ENCODE assay signal across 14 cellular contexts in genomic region chr6:47073125-47074110, GRCh38. TPM values are rescaled to one million over a fixed set of nuclear protein-coding genes. Genes with fewer than 3 reads are reported as not detected.
DNase-seq lines count a peak whose midpoint lies in the region; ATAC-seq and TF ChIP-seq lines count a peak whose summit lies in the region.
"Had no signal": no experiment of that assay in that cellular context is flagged by ENCODE, and none has a peak within 500 bp of the region (broad histone marks: within the 10 kb centered on the region; RNA-seq: fewer than 3 reads in every experiment).

No MANE protein-coding gene starts in this region.

- no peaks in the 10 kb centered on the region for H3K9me3 ChIP-seq in uterus
- H3K9me3 ChIP-seq: heart left ventricle had no signal

- DNase-seq in GM12865 (ENCODE audit: low read depth) (no peak), cardiac fibroblast (ENCODE audit: low read depth in 2 of 2) (no peak), mesothelial cell of epicardium (ENCODE audit: low spot score in 2 of 2, unreplicated experiment in 2 of 2) (no peak), uterus (no peak), dedifferentiated amniotic fluid mesenchymal stem cell (ENCODE audit: extremely low spot score) (no peak)
- no peak for DNase-seq in activated CD4-positive, alpha-beta T cell treated with anti-CD3 and anti-CD28 coated beads for 48 hours
- DNase-seq: DMS79 treated with DMSO at 0.1 percent for 48 hours; heart left ventricle; NCI-H1694 treated with DMSO at 0.1 percent for 48 hours; stimulated activated CD8-positive, alpha-beta memory T cell treated with anti-CD3 and anti-CD28 coated beads, Interleukin-4, amount 100 ng/mL, for 48 hours had no signal

- H3K9me3 Mint-ChIP-seq in mesothelial cell of epicardium = peaks cover 6% of the 10 kb centered on the region
- H3K9me3 Mint-ChIP-seq: activated T-helper 2 cell treated with anti-CD3 and anti-CD28 coated beads, Interferon-gamma antibody, Interleukin-2, Interleukin-4, amounts not matched to agents 10 μg/mL and 5 μg/mL and 100 μg/mL, durations not matched to agents 14 hours and 24 hours and 36 hours had no signal

- H3K36me3 Mint-ChIP-seq in mesothelial cell of epicardium = no peaks in the 10 kb centered on the region

- no peak for TF ChIP-seq POLR2A in uterus (IDR thresholded peaks at IDR 0.05)

- TF ChIP-seq CTCF in GM12865 (IDR thresholded peaks at IDR 0.05; ENCODE audit: insufficient read depth, low read depth, low read length, missing control alignments) = peak; percentile 9
- peak; percentile 17; the same call in 1 of the 2 replicates for TF ChIP-seq CTCF in LNCAP (IDR thresholded peaks at IDR 0.05)
- TF ChIP-seq CTCF in cardiac fibroblast (IDR thresholded peaks at IDR 0.05; ENCODE audit: low read depth, low read length) = peak; percentile 7
- peak; percentile 40 for TF ChIP-seq CTCF in mesothelial cell of epicardium (IDR thresholded peaks at IDR 0.05; ENCODE audit: unreplicated experiment)
- TF ChIP-seq CTCF in uterus (IDR thresholded peaks at IDR 0.05) = no peak

- H3K36me3 ChIP-seq in uterus = no peaks in the 10 kb centered on the region
- H3K36me3 ChIP-seq: heart left ventricle had no signal

- H3K4me3 ChIP-seq in GM12865 (ENCODE audit: low read depth, low read length) (no peak overlapping the region), cardiac fibroblast (replicated peaks in 1 of 2; ENCODE audit: low read depth in 2 of 2, low read length in 2 of 2) (no peak overlapping the region), uterus (no peak overlapping the region)
- H3K4me3 ChIP-seq: heart left ventricle had no signal

- intact Hi-C loops in uterus (cut with DNase I; ENCODE audit: low total_unique reads) = no loop called here

- no peak for ATAC-seq in GM19035 (IDR thresholded peaks at IDR 0.05; ENCODE audit: unreplicated experiment)
- ATAC-seq: activated CD4-positive, CD25-positive, alpha-beta regulatory T cell treated with anti-CD3 and anti-CD28 coated beads, Interleukin-2, amount 50 U/mL, for 24 hours; heart left ventricle had no signal

- H3K4me1 Mint-ChIP-seq in mesothelial cell of epicardium = peaks cover 26% of the 10 kb centered on the region

- H3K27ac ChIP-seq in uterus = no peak overlapping the region
- H3K27ac ChIP-seq: heart left ventricle had no signal

- no peaks in the 10 kb centered on the region for H3K27me3 ChIP-seq in uterus

- no peak overlapping the region for H3K27ac Mint-ChIP-seq in mesothelial cell of epicardium
- H3K27ac Mint-ChIP-seq: activated T-helper 2 cell treated with anti-CD3 and anti-CD28 coated beads, Interferon-gamma antibody, Interleukin-2, Interleukin-4, amounts not matched to agents 10 μg/mL and 5 μg/mL and 100 μg/mL, durations not matched to agents 14 hours and 24 hours and 36 hours had no signal

- H3K27me3 Mint-ChIP-seq in mesothelial cell of epicardium (ENCODE audit: low read depth) = no peaks in the 10 kb centered on the region

- H3K4me3 Mint-ChIP-seq in mesothelial cell of epicardium = no peak overlapping the region

- H3K4me1 ChIP-seq in uterus = no peaks in the 10 kb centered on the region

RNA-seq across cellular contexts. Expression of gene ADGRF1, which starts 31.3 kb away (rescaled TPM):
- total RNA-seq in mesothelial cell of epicardium = 1.4 to 2.2 TPM (median 1.6 TPM) in 3 replicates
- total RNA-seq in uterus = under 1 TPM in 1 of 4 donors, not detected in 3; 0.35 TPM
- total RNA-seq: activated T-helper 2 cell treated with anti-CD3 and anti-CD28 coated beads, Interferon-gamma antibody, Interleukin-2, Interleukin-4, amounts not matched to agents 10 μg/mL and 5 μg/mL and 100 μg/mL, durations not matched to agents 14 hours and 24 hours and 36 hours had no signal

Comparison
In these comparisons a context has a peak if more than half of its experiments do, and no peak if none do; other contexts are left out.
1. CTCF ChIP-seq: peak in GM12865 (single experiment), LNCAP (single experiment), cardiac fibroblast (single experiment) and mesothelial cell of epicardium (single experiment); none in uterus (0 of 4).